ENCODE assay signal across 1 cellular context in genomic region chr2:121075006-121075545, GRCh38.
TF ChIP-seq lines count a peak whose summit lies in the region.

No MANE protein-coding gene starts in this region.

TF ChIP-seq in K562, 482 proteins besides CTCF, POLR2A, EP300 and RAD21 (continued from another document and continues in another):
- TF ChIP-seq, protein P1, sequence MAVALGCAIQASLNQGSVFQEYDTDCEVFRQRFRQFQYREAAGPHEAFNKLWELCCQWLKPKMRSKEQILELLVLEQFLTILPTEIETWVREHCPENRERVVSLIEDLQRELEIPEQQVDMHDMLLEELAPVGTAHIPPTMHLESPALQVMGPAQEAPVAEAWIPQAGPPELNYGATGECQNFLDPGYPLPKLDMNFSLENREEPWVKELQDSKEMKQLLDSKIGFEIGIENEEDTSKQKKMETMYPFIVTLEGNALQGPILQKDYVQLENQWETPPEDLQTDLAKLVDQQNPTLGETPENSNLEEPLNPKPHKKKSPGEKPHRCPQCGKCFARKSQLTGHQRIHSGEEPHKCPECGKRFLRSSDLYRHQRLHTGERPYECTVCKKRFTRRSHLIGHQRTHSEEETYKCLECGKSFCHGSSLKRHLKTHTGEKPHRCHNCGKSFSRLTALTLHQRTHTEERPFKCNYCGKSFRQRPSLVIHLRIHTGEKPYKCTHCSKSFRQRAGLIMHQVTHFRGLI (CRISPR knock-in tag; IDR thresholded peaks at IDR 0.05): no peak
- TF ChIP-seq WHSC1 (IDR thresholded peaks at IDR 0.05; ENCODE audit: low read length): no peak
- peak; percentile 100 for TF ChIP-seq ZBED1 (IDR thresholded peaks at IDR 0.05)
- peak; percentile 89 for TF ChIP-seq ELK3 (CRISPR knock-in tag; IDR thresholded peaks at IDR 0.05)
- TF ChIP-seq ZFP36 (IDR thresholded peaks at IDR 0.05; ENCODE audit: low read depth, low read length, partially characterized antibody): no peak
- TF ChIP-seq CBX3 (IDR thresholded peaks at IDR 0.05; ENCODE audit: borderline replicate concordance in 1 of 2, low read length in 2 of 2): peak in 1 of 2 experiments; percentile 80; a peak in 2 of 3 replicates
- no peak for TF ChIP-seq ZBTB40 (IDR thresholded peaks at IDR 0.05)
- peak; percentile 5; the same call in 1 of the 2 replicates for TF ChIP-seq ZBTB40 (CRISPR knock-in tag; IDR thresholded peaks at IDR 0.05)
- no peak for TF ChIP-seq EZH2 (IDR thresholded peaks at IDR 0.05; ENCODE audit: borderline replicate concordance, low read depth, low read length)
- TF ChIP-seq RNF2 (IDR thresholded peaks at IDR 0.05): peak; percentile 99
- peak; percentile 49 for TF ChIP-seq ZNF146 (CRISPR knock-in tag; IDR thresholded peaks at IDR 0.05; ENCODE audit: unreplicated experiment)
- TF ChIP-seq RCOR1 (IDR thresholded peaks at IDR 0.05; ENCODE audit: borderline replicate concordance in 1 of 2, low read depth in 2 of 2, low read length in 2 of 2): peak; percentile 41 to 71; a peak in 2 of 4 replicates
- TF ChIP-seq, protein P2, sequence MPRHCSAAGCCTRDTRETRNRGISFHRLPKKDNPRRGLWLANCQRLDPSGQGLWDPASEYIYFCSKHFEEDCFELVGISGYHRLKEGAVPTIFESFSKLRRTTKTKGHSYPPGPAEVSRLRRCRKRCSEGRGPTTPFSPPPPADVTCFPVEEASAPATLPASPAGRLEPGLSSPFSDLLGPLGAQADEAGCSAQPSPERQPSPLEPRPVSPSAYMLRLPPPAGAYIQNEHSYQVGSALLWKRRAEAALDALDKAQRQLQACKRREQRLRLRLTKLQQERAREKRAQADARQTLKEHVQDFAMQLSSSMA (CRISPR knock-in tag; IDR thresholded peaks at IDR 0.05): peak; percentile 77; the same call in 1 of the 2 replicates
- TF ChIP-seq, protein P3, sequence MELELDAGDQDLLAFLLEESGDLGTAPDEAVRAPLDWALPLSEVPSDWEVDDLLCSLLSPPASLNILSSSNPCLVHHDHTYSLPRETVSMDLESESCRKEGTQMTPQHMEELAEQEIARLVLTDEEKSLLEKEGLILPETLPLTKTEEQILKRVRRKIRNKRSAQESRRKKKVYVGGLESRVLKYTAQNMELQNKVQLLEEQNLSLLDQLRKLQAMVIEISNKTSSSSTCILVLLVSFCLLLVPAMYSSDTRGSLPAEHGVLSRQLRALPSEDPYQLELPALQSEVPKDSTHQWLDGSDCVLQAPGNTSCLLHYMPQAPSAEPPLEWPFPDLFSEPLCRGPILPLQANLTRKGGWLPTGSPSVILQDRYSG (tag; conservative IDR thresholded peaks at IDR 0.05; ENCODE audit: low read depth): no peak
- TF ChIP-seq, protein P4, sequence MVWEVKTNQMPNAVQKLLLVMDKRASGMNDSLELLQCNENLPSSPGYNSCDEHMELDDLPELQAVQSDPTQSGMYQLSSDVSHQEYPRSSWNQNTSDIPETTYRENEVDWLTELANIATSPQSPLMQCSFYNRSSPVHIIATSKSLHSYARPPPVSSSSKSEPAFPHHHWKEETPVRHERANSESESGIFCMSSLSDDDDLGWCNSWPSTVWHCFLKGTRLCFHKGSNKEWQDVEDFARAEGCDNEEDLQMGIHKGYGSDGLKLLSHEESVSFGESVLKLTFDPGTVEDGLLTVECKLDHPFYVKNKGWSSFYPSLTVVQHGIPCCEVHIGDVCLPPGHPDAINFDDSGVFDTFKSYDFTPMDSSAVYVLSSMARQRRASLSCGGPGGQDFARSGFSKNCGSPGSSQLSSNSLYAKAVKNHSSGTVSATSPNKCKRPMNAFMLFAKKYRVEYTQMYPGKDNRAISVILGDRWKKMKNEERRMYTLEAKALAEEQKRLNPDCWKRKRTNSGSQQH (CRISPR knock-in tag; IDR thresholded peaks at IDR 0.05): peak; percentile 100
- TF ChIP-seq BCL6 (CRISPR knock-in tag; IDR thresholded peaks at IDR 0.05): no peak
- no peak for TF ChIP-seq ZNF23 (CRISPR knock-in tag; IDR thresholded peaks at IDR 0.05)
- no peak for TF ChIP-seq FOS (IDR thresholded peaks at IDR 0.05; ENCODE audit: extremely low read depth, insufficient read length)
- no peak for TF ChIP-seq PPARD (CRISPR knock-in tag; IDR thresholded peaks at IDR 0.05)
- TF ChIP-seq, protein P5, sequence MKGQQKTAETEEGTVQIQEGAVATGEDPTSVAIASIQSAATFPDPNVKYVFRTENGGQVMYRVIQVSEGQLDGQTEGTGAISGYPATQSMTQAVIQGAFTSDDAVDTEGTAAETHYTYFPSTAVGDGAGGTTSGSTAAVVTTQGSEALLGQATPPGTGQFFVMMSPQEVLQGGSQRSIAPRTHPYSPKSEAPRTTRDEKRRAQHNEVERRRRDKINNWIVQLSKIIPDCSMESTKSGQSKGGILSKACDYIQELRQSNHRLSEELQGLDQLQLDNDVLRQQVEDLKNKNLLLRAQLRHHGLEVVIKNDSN (CRISPR knock-in tag; IDR thresholded peaks at IDR 0.05): no peak
- peak; percentile 75 for TF ChIP-seq MYC (IDR thresholded peaks at IDR 0.05; ENCODE audit: low read depth, low read length)
- TF ChIP-seq MYC (CRISPR knock-in tag; IDR thresholded peaks at IDR 0.05; ENCODE audit: borderline replicate concordance, low read depth): no peak
- TF ChIP-seq, protein P6, sequence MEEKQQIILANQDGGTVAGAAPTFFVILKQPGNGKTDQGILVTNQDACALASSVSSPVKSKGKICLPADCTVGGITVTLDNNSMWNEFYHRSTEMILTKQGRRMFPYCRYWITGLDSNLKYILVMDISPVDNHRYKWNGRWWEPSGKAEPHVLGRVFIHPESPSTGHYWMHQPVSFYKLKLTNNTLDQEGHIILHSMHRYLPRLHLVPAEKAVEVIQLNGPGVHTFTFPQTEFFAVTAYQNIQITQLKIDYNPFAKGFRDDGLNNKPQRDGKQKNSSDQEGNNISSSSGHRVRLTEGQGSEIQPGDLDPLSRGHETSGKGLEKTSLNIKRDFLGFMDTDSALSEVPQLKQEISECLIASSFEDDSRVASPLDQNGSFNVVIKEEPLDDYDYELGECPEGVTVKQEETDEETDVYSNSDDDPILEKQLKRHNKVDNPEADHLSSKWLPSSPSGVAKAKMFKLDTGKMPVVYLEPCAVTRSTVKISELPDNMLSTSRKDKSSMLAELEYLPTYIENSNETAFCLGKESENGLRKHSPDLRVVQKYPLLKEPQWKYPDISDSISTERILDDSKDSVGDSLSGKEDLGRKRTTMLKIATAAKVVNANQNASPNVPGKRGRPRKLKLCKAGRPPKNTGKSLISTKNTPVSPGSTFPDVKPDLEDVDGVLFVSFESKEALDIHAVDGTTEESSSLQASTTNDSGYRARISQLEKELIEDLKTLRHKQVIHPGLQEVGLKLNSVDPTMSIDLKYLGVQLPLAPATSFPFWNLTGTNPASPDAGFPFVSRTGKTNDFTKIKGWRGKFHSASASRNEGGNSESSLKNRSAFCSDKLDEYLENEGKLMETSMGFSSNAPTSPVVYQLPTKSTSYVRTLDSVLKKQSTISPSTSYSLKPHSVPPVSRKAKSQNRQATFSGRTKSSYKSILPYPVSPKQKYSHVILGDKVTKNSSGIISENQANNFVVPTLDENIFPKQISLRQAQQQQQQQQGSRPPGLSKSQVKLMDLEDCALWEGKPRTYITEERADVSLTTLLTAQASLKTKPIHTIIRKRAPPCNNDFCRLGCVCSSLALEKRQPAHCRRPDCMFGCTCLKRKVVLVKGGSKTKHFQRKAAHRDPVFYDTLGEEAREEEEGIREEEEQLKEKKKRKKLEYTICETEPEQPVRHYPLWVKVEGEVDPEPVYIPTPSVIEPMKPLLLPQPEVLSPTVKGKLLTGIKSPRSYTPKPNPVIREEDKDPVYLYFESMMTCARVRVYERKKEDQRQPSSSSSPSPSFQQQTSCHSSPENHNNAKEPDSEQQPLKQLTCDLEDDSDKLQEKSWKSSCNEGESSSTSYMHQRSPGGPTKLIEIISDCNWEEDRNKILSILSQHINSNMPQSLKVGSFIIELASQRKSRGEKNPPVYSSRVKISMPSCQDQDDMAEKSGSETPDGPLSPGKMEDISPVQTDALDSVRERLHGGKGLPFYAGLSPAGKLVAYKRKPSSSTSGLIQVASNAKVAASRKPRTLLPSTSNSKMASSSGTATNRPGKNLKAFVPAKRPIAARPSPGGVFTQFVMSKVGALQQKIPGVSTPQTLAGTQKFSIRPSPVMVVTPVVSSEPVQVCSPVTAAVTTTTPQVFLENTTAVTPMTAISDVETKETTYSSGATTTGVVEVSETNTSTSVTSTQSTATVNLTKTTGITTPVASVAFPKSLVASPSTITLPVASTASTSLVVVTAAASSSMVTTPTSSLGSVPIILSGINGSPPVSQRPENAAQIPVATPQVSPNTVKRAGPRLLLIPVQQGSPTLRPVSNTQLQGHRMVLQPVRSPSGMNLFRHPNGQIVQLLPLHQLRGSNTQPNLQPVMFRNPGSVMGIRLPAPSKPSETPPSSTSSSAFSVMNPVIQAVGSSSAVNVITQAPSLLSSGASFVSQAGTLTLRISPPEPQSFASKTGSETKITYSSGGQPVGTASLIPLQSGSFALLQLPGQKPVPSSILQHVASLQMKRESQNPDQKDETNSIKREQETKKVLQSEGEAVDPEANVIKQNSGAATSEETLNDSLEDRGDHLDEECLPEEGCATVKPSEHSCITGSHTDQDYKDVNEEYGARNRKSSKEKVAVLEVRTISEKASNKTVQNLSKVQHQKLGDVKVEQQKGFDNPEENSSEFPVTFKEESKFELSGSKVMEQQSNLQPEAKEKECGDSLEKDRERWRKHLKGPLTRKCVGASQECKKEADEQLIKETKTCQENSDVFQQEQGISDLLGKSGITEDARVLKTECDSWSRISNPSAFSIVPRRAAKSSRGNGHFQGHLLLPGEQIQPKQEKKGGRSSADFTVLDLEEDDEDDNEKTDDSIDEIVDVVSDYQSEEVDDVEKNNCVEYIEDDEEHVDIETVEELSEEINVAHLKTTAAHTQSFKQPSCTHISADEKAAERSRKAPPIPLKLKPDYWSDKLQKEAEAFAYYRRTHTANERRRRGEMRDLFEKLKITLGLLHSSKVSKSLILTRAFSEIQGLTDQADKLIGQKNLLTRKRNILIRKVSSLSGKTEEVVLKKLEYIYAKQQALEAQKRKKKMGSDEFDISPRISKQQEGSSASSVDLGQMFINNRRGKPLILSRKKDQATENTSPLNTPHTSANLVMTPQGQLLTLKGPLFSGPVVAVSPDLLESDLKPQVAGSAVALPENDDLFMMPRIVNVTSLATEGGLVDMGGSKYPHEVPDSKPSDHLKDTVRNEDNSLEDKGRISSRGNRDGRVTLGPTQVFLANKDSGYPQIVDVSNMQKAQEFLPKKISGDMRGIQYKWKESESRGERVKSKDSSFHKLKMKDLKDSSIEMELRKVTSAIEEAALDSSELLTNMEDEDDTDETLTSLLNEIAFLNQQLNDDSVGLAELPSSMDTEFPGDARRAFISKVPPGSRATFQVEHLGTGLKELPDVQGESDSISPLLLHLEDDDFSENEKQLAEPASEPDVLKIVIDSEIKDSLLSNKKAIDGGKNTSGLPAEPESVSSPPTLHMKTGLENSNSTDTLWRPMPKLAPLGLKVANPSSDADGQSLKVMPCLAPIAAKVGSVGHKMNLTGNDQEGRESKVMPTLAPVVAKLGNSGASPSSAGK (IDR thresholded peaks at IDR 0.05): no peak; the same call in 1 of the 2 replicates
